In genomic region chr20:3157817-3158216, GRCh38 we compare ENCODE assay signal across 2 cellular contexts.
TF ChIP-seq lines count a peak whose summit lies in the region.

No MANE protein-coding gene starts in this region.

TF ChIP-seq in HCT116, 20 proteins besides CTCF, POLR2A, EP300 and RAD21:
- no peak for TF ChIP-seq SRF (IDR thresholded peaks at IDR 0.05; ENCODE audit: low read depth)
- no peak for TF ChIP-seq EZH2phosphoT487 (IDR thresholded peaks at IDR 0.05; ENCODE audit: borderline replicate concordance)
- TF ChIP-seq JUND (IDR thresholded peaks at IDR 0.05) = no peak
- TF ChIP-seq CBX3 (IDR thresholded peaks at IDR 0.05; ENCODE audit: low read depth) = no peak
- TF ChIP-seq EZH2 (IDR thresholded peaks at IDR 0.05) = no peak
- TF ChIP-seq ZFX (IDR thresholded peaks at IDR 0.05) = no peak
- TF ChIP-seq FOSL1 (IDR thresholded peaks at IDR 0.05; ENCODE audit: low read depth) = no peak
- no peak for TF ChIP-seq ATF3 (IDR thresholded peaks at IDR 0.05)
- TF ChIP-seq ELF1 (IDR thresholded peaks at IDR 0.05; ENCODE audit: borderline replicate concordance, low read depth) = no peak

TF ChIP-seq in K562, 482 proteins besides CTCF, POLR2A, EP300 and RAD21:
- TF ChIP-seq THRAP3 (IDR thresholded peaks at IDR 0.05; ENCODE audit: borderline replicate concordance) (no peak), ZNF121 (CRISPR knock-in tag; conservative IDR thresholded peaks at IDR 0.05) (peak; percentile 66; the same call in 1 of the 2 replicates), ATF7 (IDR thresholded peaks at IDR 0.05) (no peak)
